8 cellular contexts compared by ENCODE assay signal in the genomic region with DNA sequence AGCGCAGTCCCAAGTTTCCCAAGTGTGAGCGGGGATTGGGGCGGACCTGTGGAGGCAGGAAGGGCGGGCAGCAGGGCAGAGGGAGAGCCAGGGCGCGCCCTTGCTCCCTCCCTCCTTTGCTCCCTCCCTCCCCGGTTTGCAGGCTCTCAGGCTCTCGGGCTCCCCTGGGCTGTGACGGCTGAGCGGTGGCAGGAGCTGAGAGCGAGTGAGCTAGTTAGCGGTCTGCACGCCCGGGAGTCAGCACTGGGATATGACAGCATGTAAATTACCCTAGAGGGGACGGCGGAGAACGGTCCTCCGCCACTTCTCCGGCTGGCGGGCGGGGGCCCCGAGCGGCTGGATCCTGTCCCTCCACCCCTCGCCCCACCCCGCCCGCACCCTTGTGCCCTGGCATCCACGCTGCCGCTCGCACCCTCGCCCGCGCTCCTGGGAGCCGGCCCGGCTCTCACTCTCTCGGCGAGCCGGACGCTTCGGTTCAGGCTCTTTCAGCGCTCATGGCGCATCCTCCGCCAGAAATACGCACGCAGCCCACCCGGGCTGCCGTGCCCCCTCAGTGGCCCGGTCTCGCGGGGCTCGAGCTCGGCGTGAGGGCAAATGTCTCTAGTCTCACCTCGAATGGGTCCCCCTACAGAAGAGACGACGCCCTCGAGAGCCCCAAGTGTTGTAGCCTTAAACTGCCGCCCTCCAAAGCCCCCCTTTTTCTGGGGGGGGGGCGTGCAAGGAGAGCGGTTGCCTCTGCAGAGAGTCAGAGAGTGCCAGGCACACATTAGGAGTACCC. TPM values are rescaled to one million over a fixed set of nuclear protein-coding genes. Genes with fewer than 3 reads are reported as not detected.
DNase-seq lines count a peak whose midpoint lies in the region; ATAC-seq and TF ChIP-seq lines count a peak whose summit lies in the region.

A gene (minus strand): TSS at position 54 of the 778 bp plus-strand sequence. CDS start 368 bp downstream, outside the sequence.

- no peaks in the 10 kb centered on the region for H3K27me3 Mint-ChIP-seq in CD4-positive, alpha-beta T cell

- H3K4me3 Mint-ChIP-seq in CD4-positive, alpha-beta T cell = peak within 1 kb of the TSS; percentile 87

- POLR2A ChIA-PET in CD4-positive, alpha-beta T cell (lab: Charles Lee) = interaction anchor here (0.7 to 4.6 kb wide), 15 partner anchors 31 to 777 kb away, joined by 3 to 68 read pairs (median 7); a partner anchor contains a TSS

- ATAC-seq in CD4-positive, alpha-beta T cell (ENCODE audit: poor library complexity) = peak; percentile 81
- ATAC-seq in GM19455 (IDR thresholded peaks at IDR 0.05; ENCODE audit: unreplicated experiment) = peak; percentile 90
- ATAC-seq in HG03571 (IDR thresholded peaks at IDR 0.05; ENCODE audit: unreplicated experiment) = peak; percentile 91

- peak within 1 kb of the TSS; percentile 80 for H3K27ac Mint-ChIP-seq in CD4-positive, alpha-beta T cell

- H3K36me3 Mint-ChIP-seq in CD4-positive, alpha-beta T cell (ENCODE audit: low read depth) = peaks cover 17% of the 10 kb centered on the region

- TF ChIP-seq CTCF in CD4-positive, alpha-beta T cell (IDR thresholded peaks at IDR 0.05) = no peak

- in situ Hi-C loops in endometrial microvascular endothelial cells (cut with HindIII; ENCODE audit: inconsistent ontology term, low pct_unique_long_range_greater_than_20kb, low sequenced_read_pairs) = no loop called here

- CTCF ChIA-PET in CD4-positive, alpha-beta T cell (lab: Charles Lee) = interaction anchor here (0.7 to 4.9 kb wide), 5 partner anchors 34 to 118 kb away, joined by 3 to 92 read pairs (median 31); no protein-coding TSS in a partner anchor

- peak within 1 kb of the TSS; percentile 60 for H3K27ac ChIP-seq in CD4-positive, alpha-beta T cell (ENCODE audit: low read depth, low read length)

- no peaks in the 10 kb centered on the region for H3K27me3 ChIP-seq in CD4-positive, alpha-beta T cell (ENCODE audit: control insufficient read depth, insufficient read depth, low read length)

- DNase-seq in CD4-positive, alpha-beta T cell = peak; percentile 17 to 66 (median 38)
- DNase-seq in NOMO-1 treated with dmso at 0.1 percent for 144 hours (lab: John Stamatoyannopoulos, UW; ENCODE audit: unreplicated experiment) (peak; percentile 46), mesenteric fat pad (ENCODE audit: low spot score) (no peak)
- DNase-seq in activated CD8-positive, alpha-beta memory T cell treated with anti-CD3 and anti-CD28 coated beads, Interleukin-2, amount 50 U/mL, for 48 hours = peak; percentile 71
- peak; percentile 65 for DNase-seq in stimulated activated CD8-positive, alpha-beta memory T cell treated with anti-CD3 and anti-CD28 coated beads, Interleukin-4, amount 100 ng/mL, for 48 hours

- H3K9me3 Mint-ChIP-seq in CD4-positive, alpha-beta T cell = no peaks in the 10 kb centered on the region

- H3K9me3 ChIP-seq in CD4-positive, alpha-beta T cell (ENCODE audit: control insufficient read depth, low read length) = no peaks in the 10 kb centered on the region

- intact Hi-C loops in CD4-positive, alpha-beta T cell (cut with DNase I, micrococcal nuclease) = loop anchor here (1.0 to 10.0 kb wide), 9 partner anchors 33 to 879 kb away; a partner anchor contains a TSS

- H3K4me1 Mint-ChIP-seq in CD4-positive, alpha-beta T cell (ENCODE audit: low read depth) = peaks cover 24% of the 10 kb centered on the region

RNA-seq across cellular contexts. Expression of the gene that starts here (rescaled TPM):
- 1,000 to 10,000 TPM; 3,132 to 3,144 TPM for total RNA-seq in CD4-positive, alpha-beta T cell
- 24.6 TPM for total RNA-seq in endometrial microvascular endothelial cells (ENCODE audit: inconsistent ontology term)
- 289 TPM for total RNA-seq in mesenteric fat pad

Comparison
In these comparisons a context has a peak if more than half of its experiments do, and no peak if none do; other contexts are left out.
1. RNA of the gene that starts here (total RNA-seq): 3,132 to 3,144 TPM in CD4-positive, alpha-beta T cell and 289 TPM in mesenteric fat pad (single experiment); 24.6 TPM in endometrial microvascular endothelial cells (single experiment); every median in the first group is over 10 times any median in the second.
2. RNA of the gene that starts here (total RNA-seq): 3,132 to 3,144 TPM in CD4-positive, alpha-beta T cell; 289 TPM in mesenteric fat pad (single experiment); every median in the first group is over 10 times any median in the second.
3. Peak in every context shown above with its lines, with median percentiles within 50 percentile points of each other: ATAC-seq.